In genomic region chr17:40075216-40076100, GRCh38 we compare ENCODE assay signal across 8 cellular contexts.
A peak's percentile ranks its signal among the peaks of the same experiment; 100 is the strongest.
DNase-seq lines count a peak whose midpoint lies in the region; ATAC-seq and TF ChIP-seq lines count a peak whose summit lies in the region.

No MANE protein-coding gene starts in this region.

- no peak for ATAC-seq in HG03432 (IDR thresholded peaks at IDR 0.05; ENCODE audit: unreplicated experiment)

- no peak overlapping the region for H3K4me3 ChIP-seq in WI38 (ENCODE audit: low read depth, low read length)
- peak overlapping the region in 1 of 2 donors; percentile 1 for H3K4me3 ChIP-seq in cardiac fibroblast (replicated peaks in 1 of 2; ENCODE audit: low read depth in 2 of 2, low read length in 2 of 2)

- TF ChIP-seq CTCF in GM12801 (IDR thresholded peaks at IDR 0.05; ENCODE audit: extremely low read depth, insufficient read length) (peak; percentile 90), WI38 (IDR thresholded peaks at IDR 0.05; ENCODE audit: low read depth, low read length) (peak; percentile 89), cardiac fibroblast (IDR thresholded peaks at IDR 0.05; ENCODE audit: low read depth, low read length) (peak; percentile 87)

- DNase-seq in NCI-H1417 (lab: John Stamatoyannopoulos, UW) (peak; percentile 52 to 90 (median 81)), cardiac fibroblast (ENCODE audit: low read depth in 2 of 2) (peak; percentile 77 to 79), kidney tubule cell (ENCODE audit: low spot score) (peak; percentile 52), DMS114 treated with DMSO at 0.1 percent for 48 hours (lab: John Stamatoyannopoulos, UW; ENCODE audit: unreplicated experiment) (no peak)
- DNase-seq in stimulated activated CD4-positive, alpha-beta T cell treated with anti-CD3 and anti-CD28 coated beads, Interleukin-1b, Interleukin-23, amount 100 ng/mL, for 4 hours (ENCODE audit: low read depth in 2 of 2): peak; percentile 55 to 69
